Comparison of ENCODE assay signal across 8 cellular contexts in genomic region chr22:21000215-21000986, GRCh38. TPM values are rescaled to one million over a fixed set of nuclear protein-coding genes. Genes with fewer than 3 reads are reported as not detected.
A peak's percentile ranks its signal among the peaks of the same experiment; 100 is the strongest.
DNase-seq lines count a peak whose midpoint lies in the region; ATAC-seq, FAIRE-seq and TF ChIP-seq lines count a peak whose summit lies in the region.

No MANE protein-coding gene starts in this region.

- no peak for FAIRE-seq in H1 (lab: Jason Lieb, UNC)

- H4K5ac ChIP-seq in H1 (ENCODE audit: insufficient read length, low read depth, low read length), result no peak overlapping the region

- no peak overlapping the region for H2BK15ac ChIP-seq in H1 (ENCODE audit: low read length)

- no peak overlapping the region for H3K23ac ChIP-seq in H1 (ENCODE audit: insufficient read length)

- peaks cover 8% of the 10 kb centered on the region for H3K4me1 ChIP-seq in PC-9 (replicated peaks; ENCODE audit: insufficient read depth)
- peaks cover 0 to 12% (median 8%) of the 10 kb centered on the region in 4 experiments; a peak in 5 of 7 replicates for H3K4me1 ChIP-seq in H1 (replicated peaks in 1 of 4; ENCODE audit: control insufficient read depth in 3 of 4, insufficient read depth in 4 of 4, low read length in 3 of 4)
- peaks cover 7% of the 10 kb centered on the region for H3K4me1 ChIP-seq in parathyroid adenoma

- no peak overlapping the region for H3K4ac ChIP-seq in H1 (replicated peaks; ENCODE audit: insufficient read length, low read depth, low read length)

- no peak overlapping the region for H4K91ac ChIP-seq in H1 (replicated peaks; ENCODE audit: insufficient read length, low read length)

- no peak overlapping the region for H3K14ac ChIP-seq in H1 (ENCODE audit: insufficient read length)

- no peak overlapping the region for H2AFZ ChIP-seq in PC-9
- H2AFZ ChIP-seq in H1 (ENCODE audit: low read length), result no peak overlapping the region
- no peak overlapping the region for H2AFZ ChIP-seq in parathyroid adenoma

- H3K4me3 ChIP-seq in GM08714 (ENCODE audit: low read length) (peak overlapping the region; percentile 89), PC-9 (peak overlapping the region; percentile 89), H1 (ENCODE audit: extremely low read depth in 1 of 4, insufficient read depth in 2 of 4, low read depth in 3 of 4, low read length in 4 of 4) (peak overlapping the region in 3 of 4 experiments; percentile 82 to 99 (median 84); a peak in 7 of 8 replicates), parathyroid adenoma (ENCODE audit: low read depth, low read length) (peak overlapping the region; percentile 96)

- H3K9ac ChIP-seq in H1 (replicated peaks in 1 of 4; ENCODE audit: extremely low read depth in 1 of 4, low read depth in 3 of 4, low read length in 3 of 4) (peak overlapping the region in 2 of 4 experiments; percentile 79 to 84; a peak in 3 of 7 replicates), parathyroid adenoma (no peak overlapping the region)

- TF ChIP-seq RAD21 in H1 (IDR thresholded peaks at IDR 0.05 in 1 of 2, conservative IDR thresholded peaks at IDR 0.05 in 1 of 2; ENCODE audit: low read depth in 2 of 2, low read length in 2 of 2), result no peak

- TF ChIP-seq POLR2A in H1 (IDR thresholded peaks at IDR 0.05; ENCODE audit: control extremely low read depth in 1 of 2, low read depth in 2 of 2, low read length in 2 of 2), result no peak; a peak in 1 of 3 replicates

- POLR2A ChIA-PET in PC-9 (lab: Charles Lee; ENCODE audit: unreplicated experiment), result no interaction called here
- POLR2A ChIA-PET in H1 (lab: Charles Lee; ENCODE audit: partially characterized antibody), result interaction anchor here (0.9 to 5.5 kb wide), 8 partner anchors 10 to 115 kb away, joined by 3 to 45 read pairs (median 4); partner anchors contain the start of gene LZTR1

- H3K79me1 ChIP-seq in H1 (ENCODE audit: low read depth, low read length), result peaks cover 2% of the 10 kb centered on the region; the same call in 1 of the 2 replicates

- H3K27me3 ChIP-seq in PC-9 (ENCODE audit: insufficient read depth, low read depth) (no peaks in the 10 kb centered on the region), H1 (replicated peaks in 1 of 4; ENCODE audit: control insufficient read depth in 3 of 4, extremely low read depth in 1 of 4, insufficient read depth in 3 of 4, low read length in 3 of 4) (no peaks in the 10 kb centered on the region), parathyroid adenoma (ENCODE audit: control insufficient read depth, insufficient read depth, low read length) (no peaks in the 10 kb centered on the region)

- H2AK5ac ChIP-seq in H1 (ENCODE audit: low read depth, low read length), result no peak overlapping the region

- DNase-seq in PC-9, result no peak
- DNase-seq in H1 (ENCODE audit: low read depth in 1 of 2, low spot score in 2 of 2), result no peak
- DNase-seq in DMS79 (lab: John Stamatoyannopoulos, UW), result no peak
- no peak for DNase-seq in NCI-H1694 (lab: John Stamatoyannopoulos, UW)

- H2BK20ac ChIP-seq in H1 (ENCODE audit: low read length), result no peak overlapping the region

- no peaks in the 10 kb centered on the region for H3K36me3 ChIP-seq in PC-9 (ENCODE audit: low read depth)
- peaks cover 2 to 7% (median 4%) of the 10 kb centered on the region in 4 experiments; a peak in 5 of 8 replicates for H3K36me3 ChIP-seq in H1 (ENCODE audit: control insufficient read depth in 2 of 4, insufficient read depth in 4 of 4, low read length in 3 of 4)
- no peaks in the 10 kb centered on the region for H3K36me3 ChIP-seq in parathyroid adenoma (ENCODE audit: control insufficient read depth, insufficient read depth, low read length)

- peaks cover 12% of the 10 kb centered on the region; the same call in 1 of the 2 replicates for H3K23me2 ChIP-seq in H1 (ENCODE audit: low read depth, low read length)

- no peak overlapping the region for H3K18ac ChIP-seq in H1 (ENCODE audit: extremely low read depth, low read length)

- H3K4me2 ChIP-seq in PC-9 (peak overlapping the region; percentile 99), H1 (ENCODE audit: insufficient read depth in 1 of 2, low read depth in 2 of 2, low read length in 2 of 2) (peak overlapping the region; percentile 73 to 82), parathyroid adenoma (ENCODE audit: low read length) (peak overlapping the region; percentile 84)

- BruUV-seq in PC-9 (replicated peaks; lab: Mats Ljungman, UMichigan), result no TSS peak

- H3K79me2 ChIP-seq in PC-9 (ENCODE audit: low read depth) (peaks cover 27% of the 10 kb centered on the region), H1 (ENCODE audit: control insufficient read depth in 1 of 2, insufficient read depth in 2 of 2, low read length in 2 of 2) (no peaks in the 10 kb centered on the region; a peak in 1 of 4 replicates), parathyroid adenoma (no peaks in the 10 kb centered on the region)

- peaks cover 8% of the 10 kb centered on the region; the same call in 1 of the 2 replicates for H3F3A ChIP-seq in PC-9 (ENCODE audit: insufficient read depth, low read depth)

- H4K8ac ChIP-seq in H1 (ENCODE audit: extremely low read depth, insufficient read depth, low read length), result peak overlapping the region; percentile 85

- no peak for TF ChIP-seq EP300 in H1 (IDR thresholded peaks at IDR 0.05; ENCODE audit: borderline replicate concordance in 1 of 2, low read depth in 2 of 2, low read length in 2 of 2)

- intact Hi-C loops in PC-9 (cut with micrococcal nuclease; ENCODE audit: unreplicated experiment), result loop anchor here (10.0 kb wide), 1 partner anchor 104 kb away; no protein-coding TSS in a partner anchor

- no peak overlapping the region for H3K56ac ChIP-seq in H1 (replicated peaks; ENCODE audit: insufficient read length, low read depth, low read length)

- no peaks in the 10 kb centered on the region for H3K9me3 ChIP-seq in PC-9 (ENCODE audit: insufficient read depth, low read depth)
- H3K9me3 ChIP-seq in H1 (ENCODE audit: insufficient read depth in 2 of 2, low read depth in 1 of 2, low read length in 1 of 2), result no peaks in the 10 kb centered on the region
- H3K9me3 ChIP-seq in parathyroid adenoma (ENCODE audit: control insufficient read depth, low read length), result no peaks in the 10 kb centered on the region

- H2BK12ac ChIP-seq in H1 (ENCODE audit: low read depth, low read length), result no peak overlapping the region

- no peaks in the 10 kb centered on the region for H3K9me2 ChIP-seq in PC-9 (ENCODE audit: insufficient read depth)

- 90% methylated on average over 18 of the region's 21 CpGs; no CpG with 5 or more reads in 1 of the 2 experiments for WGBS in H1 (ENCODE audit: extremely low coverage in 1 of 2, insufficient coverage in 1 of 2, insufficient read length in 1 of 2, insufficient replicate concordance in 2 of 2, low coverage in 1 of 2, low lambda C conversion rate in 2 of 2, missing lambda C conversion rate in 1 of 2), 2 experiments

- H2BK5ac ChIP-seq in H1 (ENCODE audit: low read depth, low read length), result no peak overlapping the region

- H4K20me1 ChIP-seq in PC-9 (ENCODE audit: insufficient read depth) (no peaks in the 10 kb centered on the region), H1 (replicated peaks in 1 of 2; ENCODE audit: control insufficient read depth in 1 of 2, insufficient read depth in 2 of 2, low read length in 2 of 2) (peaks cover 6 to 12% of the 10 kb centered on the region in 2 experiments)

- ATAC-seq in GM21825 (IDR thresholded peaks at IDR 0.05; ENCODE audit: unreplicated experiment) (no peak), HG02610 (IDR thresholded peaks at IDR 0.05; ENCODE audit: unreplicated experiment) (no peak)

- TF ChIP-seq CTCF in PC-9 (conservative IDR thresholded peaks at IDR 0.05) (no peak), H1 (IDR thresholded peaks at IDR 0.05; ENCODE audit: control extremely low read depth in 1 of 3, insufficient read depth in 1 of 3, low read depth in 1 of 3, low read length in 3 of 3) (no peak), parathyroid adenoma (IDR thresholded peaks at IDR 0.05) (no peak)

- H2BK120ac ChIP-seq in H1 (replicated peaks; ENCODE audit: low read depth, low read length), result no peak overlapping the region

- CTCF ChIA-PET in PC-9 (lab: Charles Lee), result interaction anchor here (0.7 kb wide), 1 partner anchor 79 kb away, joined by 4 read pairs; no protein-coding TSS in a partner anchor
- CTCF ChIA-PET in H1 (lab: Charles Lee; ENCODE audit: partially characterized antibody), result interaction anchor here (0.6 to 3.0 kb wide), 7 partner anchors 10 to 46 kb away, joined by 3 to 13 read pairs (median 3); partner anchors contain the start of genes AIFM3 and LZTR1

- no peak overlapping the region for H3K27ac ChIP-seq in PC-9
- H3K27ac ChIP-seq in H1 (ENCODE audit: low read depth, low read length), result no peak overlapping the region
- peak overlapping the region; percentile 97 for H3K27ac ChIP-seq in parathyroid adenoma

RNA-seq across cellular contexts. Expression of gene THAP7, which starts 1.5 kb away (rescaled TPM):
- total RNA-seq in PC-9 (2021), result 16.4 and 17.0 TPM in 2 replicates
- 16.2 and 16.9 TPM in 2 replicates for total RNA-seq in H1 (2021; fragmentation: NEBNext Ultra II Directional; extraction: Animal tissue kit (Norgen Biotek cat#: 25700))
- 32.5 and 40.1 TPM in 2 replicates for polyA plus RNA-seq in H1 (2011; rRNA removed)
- polyA plus RNA-seq in H1 (2011; cell fraction: cytosol; rRNA removed), result 32.0 TPM
- polyA plus RNA-seq in H1 (2011; cell fraction: nucleus; rRNA removed), result 35.8 TPM
- 8.4 to 24.4 TPM (median 15.6 TPM) in 4 replicates for polyA plus RNA-seq in H1 (2012, experiment 1 of 2)
- 16.3 TPM for polyA plus RNA-seq in H1 (2012, experiment 2 of 2)
- polyA plus RNA-seq in H1 (2013, experiment 1 of 2), result 21.9 TPM
- polyA plus RNA-seq in H1 (2013, experiment 2 of 2), result 20.4 TPM
- polyA minus RNA-seq in H1 (2011; rRNA and poly(A)+ RNA removed), result 11.5 and 14.1 TPM in 2 replicates
- polyA minus RNA-seq in H1 (2011; cell fraction: cytosol; rRNA and poly(A)+ RNA removed), result 8.6 TPM
- polyA minus RNA-seq in H1 (2011; cell fraction: nucleus; rRNA and poly(A)+ RNA removed), result 40.2 TPM

RNA-seq across cellular contexts. Expression of gene P2RX6, which starts 14.6 kb away (rescaled TPM):
- total RNA-seq in PC-9 (2021), result 2.4 and 2.7 TPM in 2 replicates
- not detected in 2 replicates for total RNA-seq in H1 (2021; fragmentation: NEBNext Ultra II Directional; extraction: Animal tissue kit (Norgen Biotek cat#: 25700))
- polyA plus RNA-seq in H1 (2011; rRNA removed), result 0.09 and 0.16 TPM in 2 replicates
- 0.23 TPM for polyA plus RNA-seq in H1 (2011; cell fraction: cytosol; rRNA removed)
- 1.5 TPM for polyA plus RNA-seq in H1 (2011; cell fraction: nucleus; rRNA removed)
- 0.11 to 0.25 TPM (median 0.20 TPM) in 4 replicates for polyA plus RNA-seq in H1 (2012, experiment 1 of 2)
- polyA plus RNA-seq in H1 (2012, experiment 2 of 2), result 0.05 TPM
- 0.10 TPM for polyA plus RNA-seq in H1 (2013, experiment 1 of 2)
- polyA plus RNA-seq in H1 (2013, experiment 2 of 2), result 0.09 TPM
- 0.19 and 0.49 TPM in 2 replicates for polyA minus RNA-seq in H1 (2011; rRNA and poly(A)+ RNA removed)
- not detected for polyA minus RNA-seq in H1 (2011; cell fraction: cytosol; rRNA and poly(A)+ RNA removed)
- not detected for polyA minus RNA-seq in H1 (2011; cell fraction: nucleus; rRNA and poly(A)+ RNA removed)

RNA-seq across cellular contexts. Expression of gene LZTR1, which starts 18.3 kb away (rescaled TPM):
- 23.2 and 23.4 TPM in 2 replicates for total RNA-seq in PC-9 (2021)
- 29.8 and 31.0 TPM in 2 replicates for total RNA-seq in H1 (2021; fragmentation: NEBNext Ultra II Directional; extraction: Animal tissue kit (Norgen Biotek cat#: 25700))
- polyA plus RNA-seq in H1 (2011; rRNA removed), result 22.3 and 32.4 TPM in 2 replicates
- polyA plus RNA-seq in H1 (2011; cell fraction: cytosol; rRNA removed), result 24.8 TPM
- polyA plus RNA-seq in H1 (2011; cell fraction: nucleus; rRNA removed), result 124 TPM
- polyA plus RNA-seq in H1 (2012, experiment 1 of 2), result 19.9 to 28.5 TPM (median 23.0 TPM) in 4 replicates
- 16.9 TPM for polyA plus RNA-seq in H1 (2012, experiment 2 of 2)
- polyA plus RNA-seq in H1 (2013, experiment 1 of 2), result 12.5 TPM
- polyA plus RNA-seq in H1 (2013, experiment 2 of 2), result 12.5 TPM
- 23.5 and 30.5 TPM in 2 replicates for polyA minus RNA-seq in H1 (2011; rRNA and poly(A)+ RNA removed)
- polyA minus RNA-seq in H1 (2011; cell fraction: cytosol; rRNA and poly(A)+ RNA removed), result 10.6 TPM
- polyA minus RNA-seq in H1 (2011; cell fraction: nucleus; rRNA and poly(A)+ RNA removed), result 63.0 TPM

RNA-seq across cellular contexts. Expression of gene SLC7A4, which starts 32.0 kb away (rescaled TPM):
- not detected in 2 replicates for total RNA-seq in PC-9 (2021)
- 0.27 TPM in 1 of 2 replicates, not detected in the other for total RNA-seq in H1 (2021; fragmentation: NEBNext Ultra II Directional; extraction: Animal tissue kit (Norgen Biotek cat#: 25700))
- 0.88 and 0.92 TPM in 2 replicates for polyA plus RNA-seq in H1 (2011; rRNA removed)
- polyA plus RNA-seq in H1 (2011; cell fraction: cytosol; rRNA removed), result 0.25 TPM
- polyA plus RNA-seq in H1 (2011; cell fraction: nucleus; rRNA removed), result 0.40 TPM
- polyA plus RNA-seq in H1 (2012, experiment 1 of 2), result 0.15 to 0.61 TPM (median 0.48 TPM) in 4 replicates
- polyA plus RNA-seq in H1 (2012, experiment 2 of 2), result 0.38 TPM
- polyA plus RNA-seq in H1 (2013, experiment 1 of 2), result 0.41 TPM
- 0.39 TPM for polyA plus RNA-seq in H1 (2013, experiment 2 of 2)
- 0.32 and 0.66 TPM in 2 replicates for polyA minus RNA-seq in H1 (2011; rRNA and poly(A)+ RNA removed)
- polyA minus RNA-seq in H1 (2011; cell fraction: cytosol; rRNA and poly(A)+ RNA removed), result not detected
- 1.2 TPM for polyA minus RNA-seq in H1 (2011; cell fraction: nucleus; rRNA and poly(A)+ RNA removed)

RNA-seq across cellular contexts. Expression of gene AIFM3, which starts 33.3 kb away (rescaled TPM):
- total RNA-seq in PC-9 (2021), result 6.9 and 7.4 TPM in 2 replicates
- 0.86 and 1.4 TPM in 2 replicates for total RNA-seq in H1 (2021; fragmentation: NEBNext Ultra II Directional; extraction: Animal tissue kit (Norgen Biotek cat#: 25700))
- polyA plus RNA-seq in H1 (2011; rRNA removed), result 1.4 and 2.1 TPM in 2 replicates
- polyA plus RNA-seq in H1 (2011; cell fraction: cytosol; rRNA removed), result 1.7 TPM
- polyA plus RNA-seq in H1 (2011; cell fraction: nucleus; rRNA removed), result 10.3 TPM
- 1.0 to 2.8 TPM (median 2.2 TPM) in 4 replicates for polyA plus RNA-seq in H1 (2012, experiment 1 of 2)
- 0.83 TPM for polyA plus RNA-seq in H1 (2012, experiment 2 of 2)
- 0.43 TPM for polyA plus RNA-seq in H1 (2013, experiment 1 of 2)
- 0.37 TPM for polyA plus RNA-seq in H1 (2013, experiment 2 of 2)
- polyA minus RNA-seq in H1 (2011; rRNA and poly(A)+ RNA removed), result 0.66 and 1.0 TPM in 2 replicates
- polyA minus RNA-seq in H1 (2011; cell fraction: cytosol; rRNA and poly(A)+ RNA removed), result not detected
- 3.4 TPM for polyA minus RNA-seq in H1 (2011; cell fraction: nucleus; rRNA and poly(A)+ RNA removed)
